Comparison of ENCODE assay signal across 8 cellular contexts in the genomic region with DNA sequence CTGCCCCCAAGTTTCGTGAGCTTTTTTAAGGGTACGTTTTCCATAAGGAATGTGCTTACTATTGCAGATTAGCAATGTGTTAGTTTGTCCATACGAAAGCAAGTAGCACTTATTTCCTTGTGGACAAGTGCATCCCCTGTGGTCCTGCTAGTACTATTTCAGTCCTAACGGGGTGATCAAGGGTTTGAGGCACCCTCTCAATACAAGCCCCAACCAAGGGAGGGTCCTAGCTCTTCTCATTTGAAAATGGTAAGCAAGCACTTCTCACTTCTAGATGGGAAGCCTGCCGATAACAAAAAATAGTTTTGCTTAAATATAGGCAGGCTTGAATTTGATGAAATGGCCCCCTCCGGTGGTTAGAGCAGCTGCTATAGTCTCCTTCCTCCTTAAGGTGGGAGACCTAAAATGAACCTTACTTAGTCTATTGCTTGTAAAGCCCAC.
A peak's percentile ranks its signal among the peaks of the same experiment; 100 is the strongest.
DNase-seq lines count a peak whose midpoint lies in the region; ATAC-seq and TF ChIP-seq lines count a peak whose summit lies in the region.

No MANE protein-coding gene starts in this region.

- H3K27ac Mint-ChIP-seq in T-helper 2 cell treated with Interferon-gamma antibody and Interleukin-4, amounts not matched to agents 5 μg/mL and 100 μg/mL, for 36 hours: no peak overlapping the region

- H3K9me3 Mint-ChIP-seq in T-helper 2 cell treated with Interferon-gamma antibody and Interleukin-4, amounts not matched to agents 5 μg/mL and 100 μg/mL, for 36 hours: no peaks in the 10 kb centered on the region

- H3K27me3 Mint-ChIP-seq in T-helper 2 cell treated with Interferon-gamma antibody and Interleukin-4, amounts not matched to agents 5 μg/mL and 100 μg/mL, for 36 hours (ENCODE audit: low read depth): no peaks in the 10 kb centered on the region

- TF ChIP-seq CTCF in retinal pigment epithelial cell (conservative IDR thresholded peaks at IDR 0.05; ENCODE audit: low read depth, low read length): peak; percentile 69

- DNase-seq in Caki2 (ENCODE audit: low read depth) (peak; percentile 53), NCI-H2196 treated with DMSO at 0.1 percent for 48 hours (lab: John Stamatoyannopoulos, UW; ENCODE audit: unreplicated experiment) (peak; percentile 44), foreskin melanocyte (peak; percentile 35), retinal pigment epithelial cell (ENCODE audit: low read depth) (no peak)
- DNase-seq in activated T-cell treated with anti-CD3 and anti-CD28 coated beads, Interleukin-2, amount 50 U/mL, for 1 hour: peak; percentile 50
- no peak for DNase-seq in T-helper 2 cell treated with Interferon-gamma antibody and Interleukin-4, amounts not matched to agents 5 μg/mL and 100 μg/mL, for 36 hours (ENCODE audit: low spot score)

- peaks cover 40% of the 10 kb centered on the region for H3K4me1 Mint-ChIP-seq in T-helper 2 cell treated with Interferon-gamma antibody and Interleukin-4, amounts not matched to agents 5 μg/mL and 100 μg/mL, for 36 hours (ENCODE audit: low read depth)

- in situ Hi-C loops in Caki2 (cut with HindIII; ENCODE audit: low pct_unique_long_range_greater_than_20kb, low sequenced_read_pairs): no loop called here

- no peak overlapping the region for H3K4me3 Mint-ChIP-seq in T-helper 2 cell treated with Interferon-gamma antibody and Interleukin-4, amounts not matched to agents 5 μg/mL and 100 μg/mL, for 36 hours

- H3K4me3 ChIP-seq in retinal pigment epithelial cell (ENCODE audit: low read length): peak overlapping the region; percentile 18

- ATAC-seq in GM21423 (IDR thresholded peaks at IDR 0.05; ENCODE audit: unreplicated experiment): peak; percentile 37
- ATAC-seq in HG02763 (IDR thresholded peaks at IDR 0.05; ENCODE audit: unreplicated experiment): no peak

- H3K36me3 Mint-ChIP-seq in T-helper 2 cell treated with Interferon-gamma antibody and Interleukin-4, amounts not matched to agents 5 μg/mL and 100 μg/mL, for 36 hours (ENCODE audit: low read depth): peaks cover 4% of the 10 kb centered on the region

Comparison
In these comparisons a context has a peak if more than half of its experiments do, and no peak if none do; other contexts are left out.
1. DNase-seq: peak in Caki2 (single experiment), NCI-H2196 treated with DMSO at 0.1 percent for 48 hours (single experiment), activated T-cell treated with anti-CD3 and anti-CD28 coated beads, Interleukin-2, amount 50 U/mL, for 1 hour (single experiment) and foreskin melanocyte (single experiment); none in retinal pigment epithelial cell (single experiment) and T-helper 2 cell treated with Interferon-gamma antibody and Interleukin-4, amounts not matched to agents 5 μg/mL and 100 μg/mL, for 36 hours (single experiment).